18 cellular contexts compared by ENCODE assay signal in genomic region chr17:40472733-40473452, GRCh38. TPM values are rescaled to one million over a fixed set of nuclear protein-coding genes. Genes with fewer than 3 reads are reported as not detected.
A peak's percentile ranks its signal among the peaks of the same experiment; 100 is the strongest.
DNase-seq lines count a peak whose midpoint lies in the region; ATAC-seq, FAIRE-seq and TF ChIP-seq lines count a peak whose summit lies in the region.
"Had no signal": no experiment of that assay in that cellular context is flagged by ENCODE, and none has a peak within 500 bp of the region (broad histone marks: within the 10 kb centered on the region; RNA-seq: fewer than 3 reads in every experiment).

No MANE protein-coding gene starts in this region.

- no peak for TF ChIP-seq POLR2A in stomach (IDR thresholded peaks at IDR 0.05)

- no peak for ATAC-seq in GM18870 (IDR thresholded peaks at IDR 0.05; ENCODE audit: unreplicated experiment)
- ATAC-seq: left ventricle myocardium superior, mucosa of descending colon had no signal

- DNase-seq in HTR-8/SVneo (ENCODE audit: insufficient read length, low spot score): no peak
- peak; percentile 69 for DNase-seq in amniotic epithelial cell (ENCODE audit: low read depth)
- peak; percentile 62 for DNase-seq in fibroblast of gingiva (ENCODE audit: low read depth)
- DNase-seq in stomach: no peak
- DNase-seq in NCI-H226: no peak
- no peak for DNase-seq in COR-L47 (lab: John Stamatoyannopoulos, UW)
- DNase-seq: activated CD4-positive, alpha-beta T cell treated with anti-CD3 and anti-CD28 coated beads for 48 hours; activated naive CD4-positive, alpha-beta T cell treated with anti-CD3 and anti-CD28 coated beads, Interleukin-2, amount 10 ng/mL, durations not matched to agents 7 days and 5 days; cortex of kidney; glutamatergic neuron; left ventricle myocardium superior; occipital lobe; uterus had no signal

- no peaks in the 10 kb centered on the region for H3K36me3 ChIP-seq in stomach
- H3K36me3 ChIP-seq: right lobe of liver, uterus had no signal

- TF ChIP-seq EP300 in stomach (IDR thresholded peaks at IDR 0.05): no peak

- no peak for TF ChIP-seq CTCF in stomach (IDR thresholded peaks at IDR 0.05)

- no peaks in the 10 kb centered on the region for H3K9me3 ChIP-seq in stomach
- H3K9me3 ChIP-seq: mucosa of descending colon, right lobe of liver, uterus had no signal

- peak; percentile 71 for FAIRE-seq in HTR-8/SVneo (lab: Jason Lieb, UNC)

- WGBS in stomach, 5 donors: 77 to 95% (median 91%) methylated on average over 3 of the region's 3 CpGs

- intact Hi-C loops in stomach (cut with DNase I; ENCODE audit: low total_unique reads): no loop called here

- peaks cover 5 to 65% (median 29%) of the 10 kb centered on the region in 4 donors for H3K4me1 ChIP-seq in stomach

- no peaks in the 10 kb centered on the region for H3K27me3 ChIP-seq in stomach
- H3K27me3 ChIP-seq: right lobe of liver, uterus had no signal

- H3K27ac ChIP-seq in stomach: peak overlapping the region in 3 of 5 donors; percentile 12 to 84 (median 82)

- no peak overlapping the region for H3K4me3 ChIP-seq in stomach
- H3K4me3 ChIP-seq: mucosa of descending colon, right lobe of liver, uterus had no signal

RNA-seq across cellular contexts. Expression of gene TNS4, which starts 28.5 kb away (rescaled TPM):
- total RNA-seq in stomach: 1 to 10 TPM in 1 of 5 donors, under 1 TPM in 3, not detected in 1; 0.18 to 3.5 (median 0.59) TPM
- polyA plus RNA-seq in stomach: 10 to 100 TPM in 1 of 3 donors, under 1 TPM in 1, not detected in 1; 0.62 to 23.2 TPM
- total RNA-seq: G401, left ventricle myocardium superior, M059J, occipital lobe, right lobe of liver had no signal

RNA-seq across cellular contexts. Expression of gene IGFBP4, which starts 29.6 kb away (rescaled TPM):
- total RNA-seq in stomach: 100 to 1,000 TPM in 4 of 5 donors, 10 to 100 TPM in 1; 71.2 to 658 (median 186) TPM
- polyA plus RNA-seq in stomach: 100 to 1,000 TPM in 2 of 3 donors, 10 to 100 TPM in 1; 77.3 to 175 (median 138) TPM

RNA-seq across cellular contexts. Expression of gene TOP2A, which starts 55.2 kb away (rescaled TPM):
- total RNA-seq in stomach: 100 to 1,000 TPM in 1 of 5 donors, 10 to 100 TPM in 2, 1 to 10 TPM in 2; 8.0 to 129 (median 17.2) TPM
- polyA plus RNA-seq in stomach: 10 to 100 TPM in 1 of 3 donors, 1 to 10 TPM in 2; 1.2 to 27.3 (median 9.1) TPM

Comparison
In these comparisons a context has a peak if more than half of its experiments do, and no peak if none do; other contexts are left out.
1. DNase-seq: peak in amniotic epithelial cell (single experiment) and fibroblast of gingiva (single experiment); none in HTR-8/SVneo (single experiment), stomach (single experiment), NCI-H226 (single experiment) and COR-L47 (single experiment).